Comparison of ENCODE assay signal across 1 cellular context in the genomic region with DNA sequence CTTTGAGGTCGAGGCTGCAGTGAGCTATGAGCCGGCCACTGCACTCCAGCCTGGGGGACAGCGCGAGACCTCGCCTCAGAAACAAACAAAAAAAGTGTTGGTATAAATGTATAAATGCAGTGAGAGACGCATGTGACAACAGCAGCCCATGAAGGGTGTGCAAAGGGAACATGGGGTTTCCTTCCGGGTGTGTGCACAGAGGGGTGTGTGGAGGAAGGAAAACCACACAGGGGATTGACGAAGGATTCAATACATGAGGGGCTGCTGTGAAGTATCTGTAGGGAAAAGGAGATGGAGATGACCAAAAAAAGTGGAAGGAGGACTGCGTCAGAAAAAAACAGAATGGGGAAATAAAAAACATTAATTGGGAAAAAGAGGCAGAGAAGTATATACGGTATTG.
A peak's percentile ranks its signal among the peaks of the same experiment; 100 is the strongest.
TF ChIP-seq lines count a peak whose summit lies in the region.

No MANE protein-coding gene starts in this region.

TF ChIP-seq in K562, 482 proteins besides CTCF, POLR2A, EP300 and RAD21:
- TF ChIP-seq NKRF (IDR thresholded peaks at IDR 0.05; ENCODE audit: borderline replicate concordance): peak; percentile 31; the same call in 1 of the 2 replicates
- TF ChIP-seq MCM3 (IDR thresholded peaks at IDR 0.05): no peak
- no peak for TF ChIP-seq U2AF1 (optimal IDR thresholded peaks at IDR 0.05; ENCODE audit: low read depth, low read length)
- TF ChIP-seq POLR2H (tag; IDR thresholded peaks at IDR 0.05; ENCODE audit: low read depth): no peak
- TF ChIP-seq ZSCAN32 (CRISPR knock-in tag; IDR thresholded peaks at IDR 0.05): no peak
- 0 out of 4 replicates have a peak, but pooled peaks of 1 of the 2 experiments have one; percentile 15 for TF ChIP-seq FOXK2 (conservative IDR thresholded peaks at IDR 0.05 in 1 of 2, IDR thresholded peaks at IDR 0.05 in 1 of 2; ENCODE audit: low read depth in 2 of 2)
- TF ChIP-seq CXXC5 (CRISPR knock-in tag; IDR thresholded peaks at IDR 0.05): no peak
- TF ChIP-seq MEIS2 (IDR thresholded peaks at IDR 0.05; ENCODE audit: partially characterized antibody): no peak
- TF ChIP-seq NCOA6 (IDR thresholded peaks at IDR 0.05): no peak
- no peak for TF ChIP-seq MCM7 (IDR thresholded peaks at IDR 0.05)
- TF ChIP-seq ZNF324 (CRISPR knock-in tag; IDR thresholded peaks at IDR 0.05): no peak
- TF ChIP-seq REST (CRISPR knock-in tag; IDR thresholded peaks at IDR 0.05; ENCODE audit: low read depth): no peak
- peak; percentile 22 for TF ChIP-seq NCOA4 (IDR thresholded peaks at IDR 0.05; ENCODE audit: partially characterized antibody)
- no peak for TF ChIP-seq PTBP1 (IDR thresholded peaks at IDR 0.05; ENCODE audit: low read depth, low read length)
- TF ChIP-seq TBP (optimal IDR thresholded peaks at IDR 0.05; ENCODE audit: low read depth, low read length): no peak
- no peak for TF ChIP-seq THAP12 (CRISPR knock-in tag; IDR thresholded peaks at IDR 0.05)
- TF ChIP-seq SRSF9 (IDR thresholded peaks at IDR 0.05; ENCODE audit: borderline replicate concordance, low read depth, low read length): no peak
TF ChIP-seq in K562: peak in this region for 3.
